17 cellular contexts compared by ENCODE assay signal in genomic region chr17:76134911-76135809, GRCh38. TPM values are rescaled to one million over a fixed set of nuclear protein-coding genes. Genes with fewer than 3 reads are reported as not detected.
DNase-seq lines count a peak whose midpoint lies in the region; ATAC-seq and TF ChIP-seq lines count a peak whose summit lies in the region.
"Had no signal": no experiment of that assay in that cellular context is flagged by ENCODE, and none has a peak within 500 bp of the region (broad histone marks: within the 10 kb centered on the region; RNA-seq: fewer than 3 reads in every experiment).

No MANE protein-coding gene starts in this region.

- no peaks in the 10 kb centered on the region for H4K20me1 ChIP-seq in BLaER1 treated with 17β-estradiol and CSF1 and Interleukin-3, amounts not matched to agents 10 nM and 100 nM
- no peaks in the 10 kb centered on the region for H4K20me1 ChIP-seq in H9 (ENCODE audit: control insufficient read depth, insufficient read depth, insufficient read length)

- no peak overlapping the region for H3T11ph ChIP-seq in H9 (ENCODE audit: low read length)

- H2AFZ ChIP-seq in H9 (ENCODE audit: low read length): no peak overlapping the region

- H4K5ac ChIP-seq in H9 (ENCODE audit: insufficient read length, low read depth, low read length): no peak overlapping the region

- H3K4ac ChIP-seq in H9 (ENCODE audit: low read depth, low read length): no peak overlapping the region

- no peak overlapping the region for H2AK5ac ChIP-seq in H9 (ENCODE audit: insufficient read length, low read length)

- H4K91ac ChIP-seq in H9 (ENCODE audit: insufficient read length, low read depth, low read length): no peak overlapping the region

- no peak overlapping the region for H3K23ac ChIP-seq in H9 (ENCODE audit: insufficient read length, low read depth, low read length)

- H3K27me3 ChIP-seq in BLaER1 treated with 17β-estradiol and CSF1 and Interleukin-3, amounts not matched to agents 10 nM and 100 nM: peaks cover 15 to 37% (median 19%) of the 10 kb centered on the region in 11 experiments
- peaks cover 36% of the 10 kb centered on the region for H3K27me3 ChIP-seq in H9 (ENCODE audit: insufficient read depth, low read length)

- H3K4me1 Mint-ChIP-seq in H9: peaks cover 68 to 84% of the 10 kb centered on the region in 2 experiments
- peaks cover 23% of the 10 kb centered on the region for H3K4me1 Mint-ChIP-seq in activated naive CD8-positive, alpha-beta T cell treated with anti-CD3 and anti-CD28 coated beads, Interleukin-2, amount 10 ng/mL, durations not matched to agents 7 days and 5 days

- no peak overlapping the region for H2BK120ac ChIP-seq in H9 (ENCODE audit: low read depth, low read length, poor library complexity, severe bottlenecking)

- ATAC-seq in activated naive CD8-positive, alpha-beta T cell treated with anti-CD3 and anti-CD28 coated beads, Interleukin-2, amount 10 ng/mL, durations not matched to agents 7 days and 5 days (ENCODE audit: low read depth): peak; percentile 38
- ATAC-seq in HG03457 (IDR thresholded peaks at IDR 0.05; ENCODE audit: unreplicated experiment): no peak
- ATAC-seq: gastroesophageal sphincter, psoas muscle had no signal

- no peak overlapping the region for H2BK12ac ChIP-seq in H9 (ENCODE audit: insufficient read length, low read depth, low read length)

- no peak overlapping the region for H2BK15ac ChIP-seq in H9 (ENCODE audit: low read depth, low read length)

- POLR2A ChIA-PET in activated naive CD8-positive, alpha-beta T cell treated with anti-CD3 and anti-CD28 coated beads, Interleukin-2, amount 10 ng/mL, durations not matched to agents 7 days and 5 days (lab: Charles Lee): interaction anchor here (0.8 to 2.1 kb wide), 6 partner anchors 8 to 140 kb away, joined by 3 to 12 read pairs (median 4); no protein-coding TSS in a partner anchor
- POLR2A ChIA-PET in RWPE1 (lab: Yijun Ruan, JAX; ENCODE audit: low non-redundant PET): no interaction called here

- no peaks in the 10 kb centered on the region for H3K9me3 ChIP-seq in BLaER1 treated with 17β-estradiol and CSF1 and Interleukin-3, amounts not matched to agents 10 nM and 100 nM (replicated peaks in 1 of 11)
- H3K9me3 ChIP-seq in H9 (ENCODE audit: control insufficient read depth, low read depth, low read length): no peaks in the 10 kb centered on the region
- H3K9me3 ChIP-seq: gastroesophageal sphincter, psoas muscle had no signal

- H2BK5ac ChIP-seq in H9 (ENCODE audit: insufficient read length, low read length): no peak overlapping the region

- no peaks in the 10 kb centered on the region for H3K79me1 ChIP-seq in H9 (ENCODE audit: insufficient read depth, low read depth, low read length, poor library complexity, severe bottlenecking)

- peaks cover 57% of the 10 kb centered on the region for H3K27me3 Mint-ChIP-seq in H9 (ENCODE audit: low read depth)
- peaks cover 3% of the 10 kb centered on the region for H3K27me3 Mint-ChIP-seq in activated naive CD8-positive, alpha-beta T cell treated with anti-CD3 and anti-CD28 coated beads, Interleukin-2, amount 10 ng/mL, durations not matched to agents 7 days and 5 days

- DNase-seq in H9: peak; percentile 88
- DNase-seq in activated naive CD8-positive, alpha-beta T cell treated with anti-CD3 and anti-CD28 coated beads, Interleukin-2, amount 10 ng/mL, durations not matched to agents 7 days and 5 days: no peak
- peak; percentile 59 for DNase-seq in islet precursor cell
- DNase-seq in DMS79 (lab: John Stamatoyannopoulos, UW): no peak
- DNase-seq in RWPE1 (ENCODE audit: low spot score): no peak
- no peak for DNase-seq in DMS114 treated with DMSO at 0.1 percent for 48 hours (lab: John Stamatoyannopoulos, UW; ENCODE audit: unreplicated experiment)
- DNase-seq: activated CD4-positive, alpha-beta T cell treated with anti-CD3 and anti-CD28 coated beads, Interleukin-2, amount 50 U/mL, for 4 hours; activated effector memory CD4-positive, alpha-beta T cell treated with anti-CD3 and anti-CD28 coated beads, Interleukin-2, amount 50 U/mL, for 16 hours; central memory CD4-positive, alpha-beta T cell; MM.1S; psoas muscle; T-helper 9 cell had no signal

- CTCF ChIA-PET in RWPE1 (lab: Yijun Ruan, JAX): interaction anchor here (0.6 kb wide), 1 partner anchor 14 kb away, joined by 4 read pairs; no protein-coding TSS in a partner anchor

- no peak overlapping the region for H2BK20ac ChIP-seq in H9 (ENCODE audit: low read depth, low read length, poor library complexity, severe bottlenecking)

- H3K27ac ChIP-seq in BLaER1 treated with 17β-estradiol and CSF1 and Interleukin-3, amounts not matched to agents 10 nM and 100 nM: no peak overlapping the region; a peak in 1 of 22 replicates
- no peak overlapping the region for H3K27ac ChIP-seq in H9 (ENCODE audit: insufficient read length, low read depth, low read length)
- no peak overlapping the region for H3K27ac ChIP-seq in RWPE1
- H3K27ac ChIP-seq: gastroesophageal sphincter, psoas muscle had no signal

- H3K9ac ChIP-seq in BLaER1 treated with 17β-estradiol and CSF1 and Interleukin-3, amounts not matched to agents 10 nM and 100 nM: no peak overlapping the region
- no peak overlapping the region for H3K9ac ChIP-seq in H9 (ENCODE audit: extremely low read depth, insufficient read length, low read length)

- no peaks in the 10 kb centered on the region for H3K36me3 Mint-ChIP-seq in H9 (ENCODE audit: insufficient read depth in 1 of 3, low read depth in 3 of 3)
- H3K36me3 Mint-ChIP-seq in activated naive CD8-positive, alpha-beta T cell treated with anti-CD3 and anti-CD28 coated beads, Interleukin-2, amount 10 ng/mL, durations not matched to agents 7 days and 5 days: no peaks in the 10 kb centered on the region

- H3K4me3 Mint-ChIP-seq in H9: peak overlapping the region; percentile 57 to 77
- H3K4me3 Mint-ChIP-seq in activated naive CD8-positive, alpha-beta T cell treated with anti-CD3 and anti-CD28 coated beads, Interleukin-2, amount 10 ng/mL, durations not matched to agents 7 days and 5 days: peak overlapping the region; percentile 59

- peak; percentile 34; the same call in 2 of the 3 replicates for TF ChIP-seq CTCF in H9 (conservative IDR thresholded peaks at IDR 0.05)
- no peak for TF ChIP-seq CTCF in RWPE1 (conservative IDR thresholded peaks at IDR 0.05; ENCODE audit: low read depth)

- H3K4me3 ChIP-seq in BLaER1 treated with 17β-estradiol and CSF1 and Interleukin-3, amounts not matched to agents 10 nM and 100 nM: no peak overlapping the region
- H3K4me3 ChIP-seq: gastroesophageal sphincter, psoas muscle had no signal

- no CpG with 5 or more reads among the region's 22 CpGs for WGBS in H9 (ENCODE audit: extremely low coverage, insufficient read length, low lambda C conversion rate)

- peaks cover 36% of the 10 kb centered on the region for H3K23me2 ChIP-seq in H9 (ENCODE audit: insufficient read length, low read depth, low read length, poor library complexity, severe bottlenecking)

- peak overlapping the region in 10 of 11 experiments; percentile 17 to 97 (median 86); a peak in 18 of 22 replicates for H3K4me2 ChIP-seq in BLaER1 treated with 17β-estradiol and CSF1 and Interleukin-3, amounts not matched to agents 10 nM and 100 nM
- H3K4me2 ChIP-seq in H9 (ENCODE audit: insufficient read depth, insufficient read length, low read length): peak overlapping the region; percentile 21

- H3K56ac ChIP-seq in H9 (ENCODE audit: insufficient read length, low read depth, low read length): no peak overlapping the region

- no peaks in the 10 kb centered on the region for H3K79me2 ChIP-seq in H9 (ENCODE audit: insufficient read depth, low read length)

- H3K14ac ChIP-seq in H9 (ENCODE audit: insufficient read depth, low read length): no peak overlapping the region; the same call in 1 of the 2 replicates

- H4K8ac ChIP-seq in H9 (replicated peaks; ENCODE audit: insufficient read length, low read depth, low read length): no peak overlapping the region

- peak overlapping the region; percentile 21 for H3K18ac ChIP-seq in H9 (ENCODE audit: insufficient read length, low read depth, low read length)

- H3K36me3 ChIP-seq in BLaER1 treated with 17β-estradiol and CSF1 and Interleukin-3, amounts not matched to agents 10 nM and 100 nM: no peaks in the 10 kb centered on the region
- H3K36me3 ChIP-seq: gastroesophageal sphincter had no signal

- H3K9me3 Mint-ChIP-seq in H9: peaks cover 0 to 3% of the 10 kb centered on the region in 2 experiments; a peak in 2 of 5 replicates
- H3K9me3 Mint-ChIP-seq in activated naive CD8-positive, alpha-beta T cell treated with anti-CD3 and anti-CD28 coated beads, Interleukin-2, amount 10 ng/mL, durations not matched to agents 7 days and 5 days: no peaks in the 10 kb centered on the region

- peaks cover 16 to 61% (median 53%) of the 10 kb centered on the region in 10 experiments for H3K4me1 ChIP-seq in BLaER1 treated with 17β-estradiol and CSF1 and Interleukin-3, amounts not matched to agents 10 nM and 100 nM
- H3K4me1 ChIP-seq in H9 (ENCODE audit: insufficient read depth, low read length): peaks cover 13% of the 10 kb centered on the region
- H3K4me1 ChIP-seq: psoas muscle had no signal

- peak overlapping the region; percentile 70 to 91 (median 86); a peak in 5 of 7 replicates for H3K27ac Mint-ChIP-seq in H9
- peak overlapping the region; percentile 93 for H3K27ac Mint-ChIP-seq in activated naive CD8-positive, alpha-beta T cell treated with anti-CD3 and anti-CD28 coated beads, Interleukin-2, amount 10 ng/mL, durations not matched to agents 7 days and 5 days

RNA-seq across cellular contexts. Expression of gene FOXJ1, which starts 5.9 kb away (rescaled TPM):
- total RNA-seq in H9 (2021): 3.7 and 4.0 TPM in 2 replicates
- 1 to 10 TPM; 5.4 to 5.8 TPM for total RNA-seq in activated naive CD8-positive, alpha-beta T cell treated with anti-CD3 and anti-CD28 coated beads, Interleukin-2, amount 10 ng/mL, durations not matched to agents 7 days and 5 days
- total RNA-seq: endothelial cell of umbilical vein, gastroesophageal sphincter had no signal

RNA-seq across cellular contexts. Expression of gene EXOC7, which starts 31.6 kb away (rescaled TPM):
- total RNA-seq in H9 (2021): 160 and 162 TPM in 2 replicates
- total RNA-seq in activated naive CD8-positive, alpha-beta T cell treated with anti-CD3 and anti-CD28 coated beads, Interleukin-2, amount 10 ng/mL, durations not matched to agents 7 days and 5 days: 100 to 1,000 TPM; 163 to 164 TPM

RNA-seq across cellular contexts. Expression of gene ZACN, which starts 56.2 kb away (rescaled TPM):
- 0.09 and 0.31 TPM in 2 replicates for total RNA-seq in H9 (2021)
- not detected for total RNA-seq in activated naive CD8-positive, alpha-beta T cell treated with anti-CD3 and anti-CD28 coated beads, Interleukin-2, amount 10 ng/mL, durations not matched to agents 7 days and 5 days
- total RNA-seq: endothelial cell of umbilical vein, gastroesophageal sphincter, temporal lobe had no signal

Comparison
In these comparisons a context has a peak if more than half of its experiments do, and no peak if none do; other contexts are left out.
1. DNase-seq: peak in H9 (single experiment) and islet precursor cell (single experiment); none in activated naive CD8-positive, alpha-beta T cell treated with anti-CD3 and anti-CD28 coated beads, Interleukin-2, amount 10 ng/mL, durations not matched to agents 7 days and 5 days (single experiment), DMS79 (single experiment), RWPE1 (single experiment) and DMS114 treated with DMSO at 0.1 percent for 48 hours (single experiment).